In genomic region chr17:81584771-81585170, GRCh38 we compare ENCODE assay signal across 9 cellular contexts. TPM values are rescaled to one million over a fixed set of nuclear protein-coding genes. Genes with fewer than 3 reads are reported as not detected.
A peak's percentile ranks its signal among the peaks of the same experiment; 100 is the strongest.
DNase-seq lines count a peak whose midpoint lies in the region; FAIRE-seq and TF ChIP-seq lines count a peak whose summit lies in the region.
"Not testable (repeated sequence)": the region's sequence is repeated elsewhere in the genome, so short reads cannot be mapped to it uniquely, and the experiment has no call there.
"Had no signal": no experiment of that assay in that cellular context is flagged by ENCODE, and none has a peak within 500 bp of the region (broad histone marks: within the 10 kb centered on the region; RNA-seq: fewer than 3 reads in every experiment).

No MANE protein-coding gene starts in this region.

- H3K9ac ChIP-seq in kidney (ENCODE audit: low read length in 2 of 2) = not testable (repeated sequence)

- H3K4me1 Mint-ChIP-seq in nephron progenitor cell = peaks cover 42% of the 10 kb centered on the region

- POLR2A ChIA-PET in HEK293 (lab: Yijun Ruan, JAX) = interaction anchor here (1.8 kb wide), 1 partner anchor 18 kb away, joined by 11 read pairs; no protein-coding TSS in a partner anchor

- H3K27ac ChIP-seq in 22Rv1 = peak overlapping the region; percentile 19; the same call in 1 of the 2 replicates
- H3K27ac ChIP-seq in C4-2B = peak overlapping the region; percentile 36
- H3K27ac ChIP-seq in HEK293 (ENCODE audit: extremely low read depth, low read depth, low read length) = peak overlapping the region; percentile 72; the same call in 1 of the 2 replicates
- H3K27ac ChIP-seq in VCaP = peak overlapping the region; percentile 52
- H3K27ac ChIP-seq in kidney (ENCODE audit: low read depth in 2 of 2, low read length in 2 of 2) = not testable (repeated sequence)

- H3K4me3 ChIP-seq in HEK293 (ENCODE audit: low read depth, low read length); kidney (ENCODE audit: low read length in 2 of 2): not testable (repeated sequence)

- H3K27ac Mint-ChIP-seq in nephron progenitor cell = peak overlapping the region; percentile 90

- CTCF ChIA-PET in HEK293 (lab: Yijun Ruan, JAX) = interaction anchor here (0.8 to 1.3 kb wide), 3 partner anchors 16 to 46 kb away, joined by 3 to 7 read pairs (median 5); partner anchors contain the start of gene FAAP100

- H3K36me3 ChIP-seq in HEK293 (ENCODE audit: control insufficient read depth in 2 of 2, insufficient read depth in 1 of 2, low read length in 2 of 2) (peaks cover 46 to 93% of the 10 kb centered on the region in 2 experiments), kidney (ENCODE audit: control insufficient read depth in 1 of 2, insufficient read depth in 2 of 2, low read length in 2 of 2) (peaks cover 35 to 57% of the 10 kb centered on the region in 2 donors)

- peaks cover 69% of the 10 kb centered on the region for H3K36me3 Mint-ChIP-seq in nephron progenitor cell (ENCODE audit: low read depth)

- TF ChIP-seq CTCF in 22Rv1 (IDR thresholded peaks at IDR 0.05); C4-2B (conservative IDR thresholded peaks at IDR 0.05); HEK293 (tag by site-specific recombination; IDR thresholded peaks at IDR 0.05); VCaP (conservative IDR thresholded peaks at IDR 0.05); kidney (IDR thresholded peaks at IDR 0.05; ENCODE audit: borderline replicate concordance, extremely low read depth, insufficient read depth); nephron progenitor cell (IDR thresholded peaks at IDR 0.05): not testable (repeated sequence)

- not testable (repeated sequence) for H3K27me3 Mint-ChIP-seq in nephron progenitor cell (ENCODE audit: low read depth, poor library complexity)

- H3K9me3 Mint-ChIP-seq in nephron progenitor cell = not testable (repeated sequence)

- DNase-seq in kidney = peak; percentile 27
- not testable (repeated sequence) for DNase-seq in nephron progenitor cell

- H3K4me1 ChIP-seq in HEK293 (ENCODE audit: control insufficient read depth, insufficient read depth, low read length) = peaks cover 16% of the 10 kb centered on the region
- H3K4me1 ChIP-seq in kidney (ENCODE audit: control insufficient read depth in 1 of 2, insufficient read depth in 1 of 2, low read depth in 1 of 2, low read length in 2 of 2) = not testable (repeated sequence)

- not testable (repeated sequence) for FAIRE-seq in kidney (lab: Jason Lieb, UNC)

- H3K4me3 Mint-ChIP-seq in nephron progenitor cell = not testable (repeated sequence)

- intact Hi-C loops in kidney (cut with DNase I) = not testable (repeated sequence)

- H3K9me3 ChIP-seq in HEK293 (ENCODE audit: control insufficient read depth, insufficient read depth, low read depth, low read length); kidney (ENCODE audit: control insufficient read depth in 1 of 2, low read length in 2 of 2): not testable (repeated sequence)

TF ChIP-seq in HEK293, 187 proteins besides CTCF, POLR2A, EP300 and RAD21:
- peak; percentile 7 for TF ChIP-seq ZBTB26 (tag by site-specific recombination; optimal IDR thresholded peaks at IDR 0.05)
- TF ChIP-seq GLIS1 (tag by site-specific recombination; IDR thresholded peaks at IDR 0.05) = peak; percentile 49; the same call in 1 of the 2 replicates

RNA-seq across cellular contexts. Expression of gene FAAP100, which starts 32.6 kb away (rescaled TPM):
- total RNA-seq in kidney = 28.6 TPM
- polyA plus RNA-seq in kidney (ENCODE audit: insufficient read depth, low read depth, low replicate concordance) = 13.2 TPM

RNA-seq across cellular contexts. Expression of gene NPLOC4, which starts 52.1 kb away (rescaled TPM):
- 86.4 TPM for total RNA-seq in kidney
- 41.5 TPM for polyA plus RNA-seq in kidney (ENCODE audit: insufficient read depth, low read depth, low replicate concordance)

RNA-seq across cellular contexts. Expression of gene TSPAN10, which starts 52.2 kb away (rescaled TPM):
- total RNA-seq in kidney = 2.1 TPM
- 1.9 TPM for polyA plus RNA-seq in kidney (ENCODE audit: insufficient read depth, low read depth, low replicate concordance)
- total RNA-seq: CD4-positive, CD25-positive, alpha-beta regulatory T cell had no signal
- polyA plus RNA-seq: CD14-positive monocyte had no signal

RNA-seq across cellular contexts. Expression of gene FSCN2, which starts 56.6 kb away (rescaled TPM):
- total RNA-seq in kidney = 3.8 TPM
- polyA plus RNA-seq in kidney (ENCODE audit: insufficient read depth, low read depth, low replicate concordance) = 0.26 TPM
- polyA plus RNA-seq: CD14-positive monocyte; CD8-positive, alpha-beta memory T cell had no signal
